12 cellular contexts compared by ENCODE assay signal in the genomic region with DNA sequence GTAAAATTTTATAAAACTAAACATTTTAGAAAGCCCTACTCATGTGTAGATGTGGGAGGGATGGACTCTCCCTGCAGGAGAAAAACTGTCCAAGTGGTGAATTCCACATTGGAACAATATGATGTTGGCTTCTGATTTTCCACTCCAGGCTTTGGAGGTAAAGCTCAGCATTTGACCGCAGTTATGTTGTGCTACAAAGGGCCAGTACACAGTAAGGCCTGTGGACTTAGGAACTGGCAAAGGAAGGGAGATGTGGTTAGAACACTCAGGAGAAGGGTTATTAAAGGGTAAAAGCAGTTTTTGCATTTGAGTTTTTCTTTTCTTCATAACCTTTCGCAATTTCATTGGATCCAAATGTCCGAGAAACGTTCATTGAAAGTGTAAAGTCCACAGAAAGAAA.
DNase-seq lines count a peak whose midpoint lies in the region; ATAC-seq and TF ChIP-seq lines count a peak whose summit lies in the region.
"Had no signal": no experiment of that assay in that cellular context is flagged by ENCODE, and none has a peak within 500 bp of the region (broad histone marks: within the 10 kb centered on the region; RNA-seq: fewer than 3 reads in every experiment).

No MANE protein-coding gene starts in this region.

- H3K4me1 ChIP-seq in right cardiac atrium (ENCODE audit: control insufficient read depth, insufficient read depth, low read length) (no peaks in the 10 kb centered on the region), suprapubic skin (peaks cover 36% of the 10 kb centered on the region)

- H3K4me3 ChIP-seq in right cardiac atrium (ENCODE audit: low read length), result no peak overlapping the region
- H3K4me3 ChIP-seq in suprapubic skin, result no peak overlapping the region

- intact Hi-C loops in right cardiac atrium (cut with DNase I) (no loop called here), head of caudate nucleus (cut with DNase I) (no loop called here)

- TF ChIP-seq POLR2A in suprapubic skin (IDR thresholded peaks at IDR 0.05), result no peak

- H3K4me1 Mint-ChIP-seq in immature natural killer cell, result no peaks in the 10 kb centered on the region
- H3K4me1 Mint-ChIP-seq: T-cell had no signal

- H3K27me3 ChIP-seq in right cardiac atrium (ENCODE audit: control insufficient read depth, insufficient read depth) (no peaks in the 10 kb centered on the region), suprapubic skin (no peaks in the 10 kb centered on the region)

- WGBS in right cardiac atrium, result 92% methylated on average over 4 of the region's 4 CpGs
- 67% methylated on average over 4 of the region's 4 CpGs for WGBS in suprapubic skin

- TF ChIP-seq EP300 in suprapubic skin (IDR thresholded peaks at IDR 0.05), result no peak

- H3K27ac Mint-ChIP-seq in immature natural killer cell, result no peak overlapping the region
- H3K27ac Mint-ChIP-seq: activated CD8-positive, alpha-beta T cell treated with anti-CD3 and anti-CD28 coated beads, Interleukin-2, amount 10 ng/mL, durations not matched to agents 7 days and 5 days; T-cell had no signal

- no peaks in the 10 kb centered on the region for H3K36me3 ChIP-seq in suprapubic skin

- H3K9me3 ChIP-seq in right cardiac atrium (ENCODE audit: control insufficient read depth, low read length), result no peaks in the 10 kb centered on the region
- H3K9me3 ChIP-seq in suprapubic skin, result no peaks in the 10 kb centered on the region

- peaks cover 3 to 11% (median 6%) of the 10 kb centered on the region in 3 donors for H3K27me3 Mint-ChIP-seq in immature natural killer cell (ENCODE audit: low read depth in 3 of 3)

- H3K4me3 Mint-ChIP-seq in immature natural killer cell, result no peak overlapping the region
- H3K4me3 Mint-ChIP-seq: activated CD8-positive, alpha-beta T cell treated with anti-CD3 and anti-CD28 coated beads, Interleukin-2, amount 10 ng/mL, durations not matched to agents 7 days and 5 days; T-cell had no signal

- peak overlapping the region; percentile 54 for H3K27ac ChIP-seq in VCaP
- no peak overlapping the region for H3K27ac ChIP-seq in right cardiac atrium (ENCODE audit: low read length)
- H3K27ac ChIP-seq in suprapubic skin, result peak overlapping the region; percentile 56

- TF ChIP-seq CTCF in VCaP (conservative IDR thresholded peaks at IDR 0.05) (no peak), suprapubic skin (IDR thresholded peaks at IDR 0.05) (no peak)

- DNase-seq in GM04504 (ENCODE audit: low read depth) (peak; percentile 96), right cardiac atrium (no peak), suprapubic skin (ENCODE audit: low spot score in 2 of 2) (no peak), GM19240 (ENCODE audit: insufficient read length, low spot score) (no peak), NCI-H1417 (lab: John Stamatoyannopoulos, UW) (no peak), head of caudate nucleus (no peak), immature natural killer cell (no peak)
- DNase-seq: activated CD8-positive, alpha-beta T cell treated with anti-CD3 and anti-CD28 coated beads, Interleukin-2, amount 10 ng/mL, durations not matched to agents 7 days and 5 days; NCI-H1092; NCI-H82; T-cell had no signal

- peaks cover 0 to 12% (median 2%) of the 10 kb centered on the region in 6 donors for H3K9me3 Mint-ChIP-seq in immature natural killer cell
- H3K9me3 Mint-ChIP-seq: T-cell had no signal

- peak; percentile 43 to 48 for ATAC-seq in right cardiac atrium
- ATAC-seq: activated CD8-positive, alpha-beta T cell treated with anti-CD3 and anti-CD28 coated beads, Interleukin-2, amount 10 ng/mL, durations not matched to agents 7 days and 5 days; T-cell had no signal

- no peaks in the 10 kb centered on the region for H3K36me3 Mint-ChIP-seq in immature natural killer cell
- H3K36me3 Mint-ChIP-seq: T-cell had no signal
